In the genomic region with DNA sequence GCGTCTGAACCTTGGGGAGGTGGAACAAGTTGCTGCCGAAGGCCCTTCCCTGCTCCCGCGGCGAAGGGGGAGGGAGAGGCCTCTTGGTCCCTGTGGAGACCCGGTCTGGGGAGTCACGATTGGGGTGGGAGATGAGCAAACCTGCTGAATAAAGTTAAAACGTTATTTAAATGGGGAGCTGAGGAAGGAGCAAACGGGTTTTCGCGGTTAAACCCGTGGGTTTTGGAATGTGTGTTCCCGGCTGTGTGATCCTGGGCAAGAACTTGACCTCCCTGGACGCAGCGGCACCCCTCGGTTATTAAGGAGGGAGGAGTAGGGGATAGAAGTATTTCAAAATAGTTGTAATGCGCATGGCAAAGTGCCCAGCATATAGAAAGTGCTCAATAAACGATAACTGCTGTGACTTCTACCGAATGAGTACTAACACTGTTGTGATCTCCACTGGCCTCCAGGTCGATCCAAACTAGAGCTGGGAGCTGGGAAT, we compare ENCODE assay signal across 1 cellular context.
TF ChIP-seq lines count a peak whose summit lies in the region.

No MANE protein-coding gene starts in this region.

TF ChIP-seq in endothelial cell of umbilical vein, 7 proteins besides CTCF, POLR2A, EP300 and RAD21:
- TF ChIP-seq, protein P1, sequence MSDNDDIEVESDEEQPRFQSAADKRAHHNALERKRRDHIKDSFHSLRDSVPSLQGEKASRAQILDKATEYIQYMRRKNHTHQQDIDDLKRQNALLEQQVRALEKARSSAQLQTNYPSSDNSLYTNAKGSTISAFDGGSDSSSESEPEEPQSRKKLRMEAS (IDR thresholded peaks at IDR 0.05; ENCODE audit: insufficient read depth, insufficient read length), result no peak
- TF ChIP-seq GATA2 (IDR thresholded peaks at IDR 0.05; ENCODE audit: insufficient read depth, insufficient read length, low read depth, low read length) (no peak), MYC (IDR thresholded peaks at IDR 0.05; ENCODE audit: low read depth, low read length) (no peak), EZH2 (IDR thresholded peaks at IDR 0.05; ENCODE audit: borderline replicate concordance, low read depth, low read length, severe bottlenecking) (no peak), POLR2AphosphoS5 (IDR thresholded peaks at IDR 0.05; ENCODE audit: insufficient read depth, low read depth, low read length) (no peak), JUN (IDR thresholded peaks at IDR 0.05; ENCODE audit: borderline replicate concordance, insufficient read depth, insufficient read length, low read depth) (no peak), FOS (IDR thresholded peaks at IDR 0.05; ENCODE audit: borderline replicate concordance, insufficient read depth, low read length) (no peak)
